ENCODE assay signal across 9 cellular contexts in the genomic region with DNA sequence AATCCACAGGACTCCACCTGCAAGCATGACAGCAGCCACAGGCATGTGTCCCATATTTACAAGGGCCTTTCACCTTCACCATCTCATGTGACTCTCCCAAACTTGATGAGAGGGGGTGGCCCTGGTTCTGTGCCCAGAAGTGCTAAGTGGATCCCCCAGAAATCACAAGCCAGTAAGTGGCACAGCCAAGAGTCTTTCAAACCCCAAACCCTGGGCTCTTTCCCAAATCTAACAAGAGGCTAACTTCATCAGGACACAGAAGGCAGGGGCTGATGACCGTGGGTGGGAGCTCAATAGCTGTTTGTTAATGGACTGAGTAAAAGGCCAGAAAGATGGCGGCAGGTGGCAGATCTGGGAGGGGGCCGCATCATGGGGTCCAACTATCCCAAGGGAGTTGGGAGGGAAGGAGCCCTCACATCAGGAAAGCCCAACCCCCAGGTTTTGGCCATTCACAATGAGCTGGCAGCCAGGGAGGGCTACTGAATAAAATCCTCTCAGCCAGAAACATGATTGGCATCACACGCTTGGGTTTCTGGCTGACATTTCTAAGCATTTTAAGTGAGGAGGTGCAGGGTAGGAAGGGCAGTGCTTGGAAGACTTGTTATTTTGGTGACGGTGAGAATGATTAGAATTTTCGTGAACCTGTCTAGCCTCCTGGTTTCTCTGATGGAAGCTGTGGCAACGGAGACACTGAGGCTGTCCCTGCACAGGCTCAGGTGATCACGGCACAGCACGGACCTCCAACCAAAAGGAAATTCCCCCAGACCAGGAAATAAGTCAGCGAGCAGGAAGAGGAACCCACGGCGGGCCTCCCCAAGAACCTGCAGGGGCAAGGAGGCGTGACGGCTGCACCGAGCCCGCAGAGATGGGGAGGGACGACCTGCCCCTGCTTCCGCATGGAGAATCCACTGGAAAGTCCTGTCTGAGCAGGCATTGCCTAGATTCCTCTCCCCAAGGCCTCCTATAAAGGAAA.
A peak's percentile ranks its signal among the peaks of the same experiment; 100 is the strongest.
DNase-seq lines count a peak whose midpoint lies in the region; ATAC-seq, FAIRE-seq and TF ChIP-seq lines count a peak whose summit lies in the region.
"Had no signal": no experiment of that assay in that cellular context is flagged by ENCODE, and none has a peak within 500 bp of the region (broad histone marks: within the 10 kb centered on the region; RNA-seq: fewer than 3 reads in every experiment).

No MANE protein-coding gene starts in this region.

- H3K36me3 ChIP-seq in mesenchymal stem cell (ENCODE audit: control insufficient read depth in 1 of 2, insufficient read depth in 2 of 2, low read depth in 1 of 2, low read length in 2 of 2) (peaks cover 37 to 52% of the 10 kb centered on the region in 2 experiments), mesendoderm (ENCODE audit: control insufficient read depth, insufficient read depth, low read length) (no peaks in the 10 kb centered on the region)

- H2BK120ac ChIP-seq in mesenchymal stem cell (ENCODE audit: low read depth, low read length) (no peak overlapping the region), mesendoderm (ENCODE audit: low read depth, low read length) (no peak overlapping the region)

- H4K91ac ChIP-seq in mesenchymal stem cell (ENCODE audit: low read length): no peak overlapping the region

- ATAC-seq in GM21737 (IDR thresholded peaks at IDR 0.05; ENCODE audit: unreplicated experiment) (peak; percentile 41), GM18867 (IDR thresholded peaks at IDR 0.05; ENCODE audit: unreplicated experiment) (no peak)
- peak; percentile 12 to 16 for ATAC-seq in activated T-cell treated with anti-CD3 and anti-CD28 coated beads, Interleukin-2, amount 50 U/mL, for 72 hours (replicated peaks in 1 of 2)

- peaks cover 37 to 62% of the 10 kb centered on the region in 2 donors for H3K36me3 Mint-ChIP-seq in activated T-cell treated with anti-CD3 and anti-CD28 coated beads, Interleukin-2, amount 50 U/mL, for 72 hours (ENCODE audit: insufficient read depth in 2 of 2)

- TF ChIP-seq POLR2A in GM12892 (IDR thresholded peaks at IDR 0.05; ENCODE audit: low read depth, low read length): peak; percentile 31; the same call in 1 of the 2 replicates

- no peak overlapping the region for H3K18ac ChIP-seq in mesenchymal stem cell (ENCODE audit: low read depth in 1 of 2, low read length in 2 of 2)
- H3K18ac ChIP-seq in mesendoderm (ENCODE audit: low read length): no peak overlapping the region

- H3K4ac ChIP-seq in mesenchymal stem cell (ENCODE audit: low read depth in 1 of 2, low read length in 2 of 2) (no peak overlapping the region), mesendoderm (ENCODE audit: low read depth, low read length) (no peak overlapping the region)

- no peaks in the 10 kb centered on the region for H3K79me2 ChIP-seq in mesendoderm (ENCODE audit: control insufficient read depth, insufficient read depth, low read length)

- H3K9ac ChIP-seq in mesenchymal stem cell (ENCODE audit: low read length) (no peak overlapping the region), mesendoderm (ENCODE audit: low read length) (no peak overlapping the region)

- no peak overlapping the region for H2AK5ac ChIP-seq in mesenchymal stem cell (ENCODE audit: low read length, severe bottlenecking)
- H2AK5ac ChIP-seq in mesendoderm (ENCODE audit: low read length): no peak overlapping the region

- no peak overlapping the region for H3K4me3 ChIP-seq in mesenchymal stem cell (ENCODE audit: insufficient read depth in 1 of 2, low read depth in 1 of 2, low read length in 2 of 2)
- no peak overlapping the region for H3K4me3 ChIP-seq in mesendoderm (ENCODE audit: low read length)

- H3K27me3 ChIP-seq in mesenchymal stem cell (ENCODE audit: control insufficient read depth in 1 of 2, insufficient read depth in 1 of 2, low read length in 2 of 2) (no peaks in the 10 kb centered on the region), mesendoderm (ENCODE audit: insufficient read depth, low read length, poor library complexity) (no peaks in the 10 kb centered on the region)

- H3K4me2 ChIP-seq in mesenchymal stem cell (ENCODE audit: low read length, poor library complexity, severe bottlenecking) (no peak overlapping the region), mesendoderm (ENCODE audit: low read length) (no peak overlapping the region)

- no peaks in the 10 kb centered on the region for H3K9me3 ChIP-seq in mesenchymal stem cell (ENCODE audit: control insufficient read depth, low read length)

- WGBS in mesenchymal stem cell: 93% methylated on average over 15 of the region's 18 CpGs
- no CpG with 5 or more reads among the region's 18 CpGs for WGBS in mesendoderm (ENCODE audit: extremely low coverage, insufficient coverage, low lambda C conversion rate)

- peak; percentile 84 for FAIRE-seq in GM12892 (lab: Jason Lieb, UNC)

- H3K23ac ChIP-seq in mesenchymal stem cell (ENCODE audit: low read length in 2 of 2): no peak overlapping the region
- no peak overlapping the region for H3K23ac ChIP-seq in mesendoderm (ENCODE audit: low read length)

- H2BK15ac ChIP-seq in mesenchymal stem cell (ENCODE audit: low read depth, poor library complexity, severe bottlenecking): no peak overlapping the region
- no peak overlapping the region for H2BK15ac ChIP-seq in mesendoderm (replicated peaks; ENCODE audit: low read depth)

- no peaks in the 10 kb centered on the region for H3K27me3 Mint-ChIP-seq in activated T-cell treated with anti-CD3 and anti-CD28 coated beads, Interleukin-2, amount 50 U/mL, for 72 hours (ENCODE audit: low read depth)

- H3K79me1 ChIP-seq in mesenchymal stem cell (replicated peaks; ENCODE audit: low read length, poor library complexity, severe bottlenecking) (peaks cover 51% of the 10 kb centered on the region), mesendoderm (ENCODE audit: low read length) (no peaks in the 10 kb centered on the region)

- H3K56ac ChIP-seq in mesendoderm (ENCODE audit: low read length): no peak overlapping the region

- peak overlapping the region; percentile 6 to 72 for H3K4me3 Mint-ChIP-seq in activated T-cell treated with anti-CD3 and anti-CD28 coated beads, Interleukin-2, amount 50 U/mL, for 72 hours

- no peak overlapping the region for H2BK5ac ChIP-seq in mesenchymal stem cell (ENCODE audit: low read depth, low read length, poor library complexity, severe bottlenecking)
- H2BK5ac ChIP-seq in mesendoderm (ENCODE audit: low read length): no peak overlapping the region

- no peak overlapping the region for H4K5ac ChIP-seq in mesendoderm (ENCODE audit: low read length)

- peaks cover 100% of the 10 kb centered on the region for H3K4me1 Mint-ChIP-seq in activated T-cell treated with anti-CD3 and anti-CD28 coated beads, Interleukin-2, amount 50 U/mL, for 72 hours (ENCODE audit: low read depth)

- H4K8ac ChIP-seq in mesenchymal stem cell (ENCODE audit: low read length): peak overlapping the region; percentile 32
- no peak overlapping the region for H4K8ac ChIP-seq in mesendoderm (ENCODE audit: low read depth, low read length)

- H3K27ac Mint-ChIP-seq in activated T-cell treated with anti-CD3 and anti-CD28 coated beads, Interleukin-2, amount 50 U/mL, for 72 hours: no peak overlapping the region

- H3K14ac ChIP-seq in mesenchymal stem cell (ENCODE audit: low read length in 2 of 2): no peak overlapping the region

- H2AFZ ChIP-seq in mesenchymal stem cell (ENCODE audit: low read depth, low read length): no peak overlapping the region

- DNase-seq in GM12892 (ENCODE audit: insufficient read length): no peak
- peak; percentile 21 to 38 for DNase-seq in activated T-cell treated with anti-CD3 and anti-CD28 coated beads, Interleukin-2, amount 50 U/mL, for 72 hours
- DNase-seq in mesenchymal stem cell: no peak
- DNase-seq in A172 (ENCODE audit: low spot score): no peak
- no peak for DNase-seq in DMS53 (lab: John Stamatoyannopoulos, UW)
- DNase-seq in mesendoderm: no peak
- DNase-seq: NCI-H1930 had no signal

- no peak overlapping the region for H3K27ac ChIP-seq in mesenchymal stem cell (ENCODE audit: low read length, poor library complexity, severe bottlenecking)
- no peak overlapping the region for H3K27ac ChIP-seq in mesendoderm (ENCODE audit: low read depth, low read length)

- peak overlapping the region in 1 of 2 experiments; percentile 18 for H2BK12ac ChIP-seq in mesenchymal stem cell (ENCODE audit: low read length in 2 of 2)

- H3K4me1 ChIP-seq in mesenchymal stem cell (ENCODE audit: control insufficient read depth, insufficient read depth, low read depth, low read length): peaks cover 17% of the 10 kb centered on the region
- peaks cover 14% of the 10 kb centered on the region for H3K4me1 ChIP-seq in mesendoderm (ENCODE audit: control insufficient read depth, low read depth, low read length)

- H3K9me3 Mint-ChIP-seq in activated T-cell treated with anti-CD3 and anti-CD28 coated beads, Interleukin-2, amount 50 U/mL, for 72 hours: peaks cover 0 to 1% of the 10 kb centered on the region in 2 donors

Comparison
In these comparisons a context has a peak if more than half of its experiments do, and no peak if none do; other contexts are left out.
1. DNase-seq: peak in activated T-cell treated with anti-CD3 and anti-CD28 coated beads, Interleukin-2, amount 50 U/mL, for 72 hours (2 of 2); none in GM12892 (single experiment), mesenchymal stem cell (single experiment), A172 (single experiment), DMS53 (single experiment) and mesendoderm (single experiment).